ENCODE assay signal across 8 cellular contexts in the genomic region with DNA sequence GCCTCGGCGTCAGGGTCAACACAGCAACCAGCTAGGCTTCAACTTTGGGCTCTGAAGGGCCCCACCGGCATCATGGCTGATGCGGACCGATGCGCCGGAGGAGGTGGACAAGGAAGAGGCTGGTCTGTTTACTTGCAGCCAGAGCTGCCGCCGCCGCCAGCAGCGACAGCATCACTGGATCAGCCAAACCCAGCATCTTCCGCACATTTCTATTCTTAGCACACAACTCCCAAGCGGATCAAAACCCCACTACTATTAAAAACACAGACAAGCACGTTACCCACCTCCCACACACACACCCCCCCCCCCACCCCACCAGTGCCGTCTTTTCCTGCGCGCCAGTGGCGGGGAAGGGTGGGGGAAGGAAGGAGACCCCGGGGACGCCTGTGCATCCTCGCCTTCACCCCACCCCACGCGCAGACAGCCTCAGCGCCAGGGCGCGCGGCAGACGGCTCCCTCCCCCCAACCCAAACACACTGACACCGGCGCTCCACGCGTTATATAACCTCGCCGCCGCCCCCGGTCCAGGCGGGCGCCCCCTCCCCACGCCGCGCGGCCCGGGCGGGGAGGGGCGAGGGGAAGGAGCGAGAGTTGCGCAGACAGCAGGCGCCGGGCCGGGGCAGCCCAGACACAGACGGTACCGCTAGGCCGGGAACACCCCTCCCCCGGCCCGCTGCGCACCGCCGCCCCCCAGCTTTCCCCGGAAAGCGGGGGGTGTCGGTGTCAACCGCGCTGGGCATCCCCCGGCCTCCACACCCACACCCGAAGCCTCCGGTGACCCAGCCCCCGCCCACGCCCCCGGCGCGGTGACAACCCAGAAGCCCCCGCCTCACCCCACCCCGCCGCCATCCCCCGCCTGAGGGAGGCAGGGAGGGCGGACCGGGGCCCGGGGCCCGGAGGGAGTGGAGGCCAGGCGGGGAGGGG. TPM values are rescaled to one million over a fixed set of nuclear protein-coding genes. Genes with fewer than 3 reads are reported as not detected.
DNase-seq lines count a peak whose midpoint lies in the region; ATAC-seq and TF ChIP-seq lines count a peak whose summit lies in the region.

No MANE protein-coding gene starts in this region.

- H4K20me1 ChIP-seq in SK-N-SH (ENCODE audit: insufficient read depth): peaks cover 29% of the 10 kb centered on the region

- CTCF ChIA-PET in SK-N-SH (lab: Yijun Ruan, JAX): interaction anchor here (0.8 to 1.1 kb wide), 2 partner anchors 450 to 506 kb away, joined by 3 to 4 read pairs; no protein-coding TSS in a partner anchor

- H3K4me1 ChIP-seq in HUES48 (ENCODE audit: control insufficient read depth, insufficient read depth, low read length) (peaks cover 23% of the 10 kb centered on the region), SK-N-SH (ENCODE audit: control insufficient read depth in 1 of 2, insufficient read depth in 2 of 2, low read depth in 1 of 2, low read length in 1 of 2) (peaks cover 0 to 10% of the 10 kb centered on the region in 2 experiments; a peak in 2 of 4 replicates), heart left ventricle (peaks cover 0 to 24% (median 8%) of the 10 kb centered on the region in 12 donors), thyroid gland (peaks cover 4 to 5% of the 10 kb centered on the region in 2 donors)

- peak overlapping the region; percentile 99 for H3K27ac ChIP-seq in HUES48 (ENCODE audit: low read depth, low read length)
- H3K27ac ChIP-seq in SK-N-SH (ENCODE audit: low read depth in 2 of 2, low read length in 1 of 2): peak overlapping the region; percentile 95
- peak overlapping the region; percentile 90 to 98 (median 94) for H3K27ac ChIP-seq in heart left ventricle
- peak overlapping the region; percentile 97 to 99 (median 98) for H3K27ac ChIP-seq in thyroid gland

- TF ChIP-seq EP300 in SK-N-SH (IDR thresholded peaks at IDR 0.05; ENCODE audit: borderline replicate concordance in 1 of 2, low read depth in 1 of 2, low read length in 1 of 2): no peak

- H3K36me3 ChIP-seq in HUES48 (ENCODE audit: control insufficient read depth, insufficient read depth, low read length) (no peaks in the 10 kb centered on the region), SK-N-SH (replicated peaks in 1 of 2; ENCODE audit: control insufficient read depth in 1 of 2, insufficient read depth in 2 of 2, low read length in 1 of 2) (peaks cover 0 to 3% of the 10 kb centered on the region in 2 experiments), heart left ventricle (no peaks in the 10 kb centered on the region), thyroid gland (no peaks in the 10 kb centered on the region)

- TF ChIP-seq CTCF in SK-N-SH (IDR thresholded peaks at IDR 0.05) (no peak), heart left ventricle (IDR thresholded peaks at IDR 0.05) (no peak), thyroid gland (IDR thresholded peaks at IDR 0.05) (no peak)

- POLR2A ChIA-PET in SK-N-SH (lab: Yijun Ruan, JAX): no interaction called here

- WGBS in SK-N-SH (ENCODE audit: low lambda C conversion rate): 0% methylated on average over 19 of the region's 80 CpGs
- WGBS in heart left ventricle, 4 donors: 0 to 1% (median 1%) methylated on average over 18 to 80 of the region's 80 CpGs
- WGBS in thyroid gland, 2 donors: 0 to 2% methylated on average over 8 to 31 of the region's 80 CpGs

- peak; percentile 85 for DNase-seq in Ammon's horn (ENCODE audit: low spot score)
- peak; percentile 79 for DNase-seq in SK-N-SH
- DNase-seq in activated naive CD8-positive, alpha-beta T cell treated with anti-CD3 and anti-CD28 coated beads, Interleukin-2, amount 50 U/mL, for 16 hours (ENCODE audit: low read depth, low spot score): peak; percentile 35
- peak; percentile 61 to 81 (median 63) for DNase-seq in heart left ventricle
- DNase-seq in pons (ENCODE audit: low spot score): peak; percentile 79
- DNase-seq in thyroid gland: peak; percentile 59 to 62

- intact Hi-C loops in heart left ventricle (cut with DNase I) (loop anchor here in 6 of 10 donors (2.0 to 10.0 kb wide), 8 partner anchors 67 to 425 kb away; partner anchors contain the start of gene ZBTB18 (in 1 of the 6)), thyroid gland (cut with DNase I) (no loop called here)

- H3K4me2 ChIP-seq in SK-N-SH: peak overlapping the region; percentile 72

- no peak overlapping the region for H2AFZ ChIP-seq in SK-N-SH (ENCODE audit: low read depth)

- H3F3A ChIP-seq in SK-N-SH (replicated peaks; ENCODE audit: insufficient read depth): peaks cover 33% of the 10 kb centered on the region

- peak; percentile 11 for TF ChIP-seq RAD21 in SK-N-SH (IDR thresholded peaks at IDR 0.05; ENCODE audit: low read length)

- H3K9ac ChIP-seq in HUES48 (ENCODE audit: low read depth, low read length) (peak overlapping the region; percentile 60; the same call in 1 of the 2 replicates), SK-N-SH (peak overlapping the region; percentile 96)

- H3K27me3 ChIP-seq in HUES48 (ENCODE audit: control insufficient read depth, insufficient read depth, low read length) (peaks cover 7% of the 10 kb centered on the region; the same call in 1 of the 2 replicates), SK-N-SH (ENCODE audit: insufficient read depth) (no peaks in the 10 kb centered on the region), heart left ventricle (peaks cover 0 to 24% (median 0%) of the 10 kb centered on the region in 9 donors), thyroid gland (no peaks in the 10 kb centered on the region)

- H3K9me3 ChIP-seq in HUES48 (ENCODE audit: control insufficient read depth, insufficient read depth, low read length) (no peaks in the 10 kb centered on the region), SK-N-SH (no peaks in the 10 kb centered on the region), heart left ventricle (peaks cover 0 to 3% (median 0%) of the 10 kb centered on the region in 12 donors), thyroid gland (no peaks in the 10 kb centered on the region)

- H3K79me2 ChIP-seq in SK-N-SH (ENCODE audit: insufficient read depth): peaks cover 70% of the 10 kb centered on the region

- no peaks in the 10 kb centered on the region for H3K9me2 ChIP-seq in SK-N-SH

- peak overlapping the region; percentile 80 for H3K4me3 ChIP-seq in HUES48 (ENCODE audit: low read depth, low read length)
- H3K4me3 ChIP-seq in SK-N-SH (ENCODE audit: low read depth in 2 of 2, low read length in 1 of 2): peak overlapping the region; percentile 67 to 87
- H3K4me3 ChIP-seq in heart left ventricle: peak overlapping the region; percentile 73 to 90 (median 80)
- H3K4me3 ChIP-seq in thyroid gland (replicated peaks in 1 of 3): peak overlapping the region; percentile 65 to 99 (median 95)

- TF ChIP-seq POLR2A in heart left ventricle (IDR thresholded peaks at IDR 0.05) (peak in 1 of 2 donors; percentile 26), thyroid gland (IDR thresholded peaks at IDR 0.05) (peak in 1 of 2 donors; percentile 44)

- ATAC-seq in GM19463 (IDR thresholded peaks at IDR 0.05; ENCODE audit: unreplicated experiment) (peak; percentile 18), heart left ventricle (peak; percentile 57 to 81 (median 62))

TF ChIP-seq in SK-N-SH, 30 proteins besides CTCF, POLR2A, EP300 and RAD21 (continues in another document):
- TF ChIP-seq GABPA (IDR thresholded peaks at IDR 0.05; ENCODE audit: low read depth): no peak
- no peak for TF ChIP-seq TAF1 (IDR thresholded peaks at IDR 0.05; ENCODE audit: borderline replicate concordance, low read depth, low read length)
- TF ChIP-seq FOXJ3 (CRISPR knock-in tag; IDR thresholded peaks at IDR 0.05): peak; percentile 26; the same call in 1 of the 2 replicates
- TF ChIP-seq RXRA (IDR thresholded peaks at IDR 0.05; ENCODE audit: borderline replicate concordance, low read depth): no peak
- peak; percentile 56; the same call in 1 of the 2 replicates for TF ChIP-seq YY1 (IDR thresholded peaks at IDR 0.05; ENCODE audit: low read depth)
- TF ChIP-seq, protein P1, sequence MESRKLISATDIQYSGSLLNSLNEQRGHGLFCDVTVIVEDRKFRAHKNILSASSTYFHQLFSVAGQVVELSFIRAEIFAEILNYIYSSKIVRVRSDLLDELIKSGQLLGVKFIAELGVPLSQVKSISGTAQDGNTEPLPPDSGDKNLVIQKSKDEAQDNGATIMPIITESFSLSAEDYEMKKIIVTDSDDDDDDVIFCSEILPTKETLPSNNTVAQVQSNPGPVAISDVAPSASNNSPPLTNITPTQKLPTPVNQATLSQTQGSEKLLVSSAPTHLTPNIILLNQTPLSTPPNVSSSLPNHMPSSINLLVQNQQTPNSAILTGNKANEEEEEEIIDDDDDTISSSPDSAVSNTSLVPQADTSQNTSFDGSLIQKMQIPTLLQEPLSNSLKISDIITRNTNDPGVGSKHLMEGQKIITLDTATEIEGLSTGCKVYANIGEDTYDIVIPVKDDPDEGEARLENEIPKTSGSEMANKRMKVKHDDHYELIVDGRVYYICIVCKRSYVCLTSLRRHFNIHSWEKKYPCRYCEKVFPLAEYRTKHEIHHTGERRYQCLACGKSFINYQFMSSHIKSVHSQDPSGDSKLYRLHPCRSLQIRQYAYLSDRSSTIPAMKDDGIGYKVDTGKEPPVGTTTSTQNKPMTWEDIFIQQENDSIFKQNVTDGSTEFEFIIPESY (IDR thresholded peaks at IDR 0.05; ENCODE audit: borderline replicate concordance, low read depth): no peak
- TF ChIP-seq CHD2 (IDR thresholded peaks at IDR 0.05; ENCODE audit: low read length, partially characterized antibody): peak; percentile 51
- 0 out of 2 replicates have a peak, but pooled peaks have one; percentile 8 for TF ChIP-seq MAX (IDR thresholded peaks at IDR 0.05; ENCODE audit: low read depth)
- no peak for TF ChIP-seq GATA2 (CRISPR knock-in tag; IDR thresholded peaks at IDR 0.05)
- TF ChIP-seq EZH2phosphoT487 (IDR thresholded peaks at IDR 0.05; ENCODE audit: borderline replicate concordance, low read depth): no peak
- no peak for TF ChIP-seq RFX5 (IDR thresholded peaks at IDR 0.05; ENCODE audit: low read length)
- peak; percentile 68; the same call in 1 of the 2 replicates for TF ChIP-seq MEF2A (IDR thresholded peaks at IDR 0.05; ENCODE audit: borderline replicate concordance, low read depth)
- TF ChIP-seq FOXM1 (IDR thresholded peaks at IDR 0.05; ENCODE audit: low read depth): no peak
- TF ChIP-seq JUND (IDR thresholded peaks at IDR 0.05): no peak
- no peak for TF ChIP-seq TEAD4 (IDR thresholded peaks at IDR 0.05; ENCODE audit: borderline replicate concordance, insufficient read depth)
- TF ChIP-seq SIN3A (IDR thresholded peaks at IDR 0.05; ENCODE audit: borderline replicate concordance, low read depth, low read length): 0 out of 2 replicates have a peak, but pooled peaks have one; percentile 47
- TF ChIP-seq NFIC (IDR thresholded peaks at IDR 0.05; ENCODE audit: borderline replicate concordance): no peak

RNA-seq across cellular contexts. Expression of gene AKT3, which starts 0.7 kb away (rescaled TPM):
- polyA plus RNA-seq in SK-N-SH (2012; rRNA removed) (12.7 and 16.4 TPM in 2 replicates), heart left ventricle (1 to 10 TPM; 3.2 to 8.6 TPM)
- 17.8 and 20.3 TPM in 2 replicates for polyA plus RNA-seq in SK-N-SH (2012; cell fraction: cytosol; rRNA removed)
- 11.8 and 22.5 TPM in 2 replicates for polyA plus RNA-seq in SK-N-SH (2012; cell fraction: nucleus; rRNA removed)
- total RNA-seq in heart left ventricle (10 to 100 TPM; 12.1 to 27.9 (median 19.9) TPM), thyroid gland (10 to 100 TPM; 51.7 to 84.1 (median 71.1) TPM)

Comparison
In these comparisons a context has a peak if more than half of its experiments do, and no peak if none do; other contexts are left out.
1. Peak in every context shown above with its lines: DNase-seq, ATAC-seq, H3K4me3 ChIP-seq and H3K27ac ChIP-seq.
2. DNase-seq: peak in every context shown above with its lines; median percentile 85 in Ammon's horn; 79 in SK-N-SH; 79 in pons; 63 in heart left ventricle; 60 in thyroid gland; 35 in activated naive CD8-positive, alpha-beta T cell treated with anti-CD3 and anti-CD28 coated beads, Interleukin-2, amount 50 U/mL, for 16 hours.